ENCODE assay signal across 12 cellular contexts in the genomic region with DNA sequence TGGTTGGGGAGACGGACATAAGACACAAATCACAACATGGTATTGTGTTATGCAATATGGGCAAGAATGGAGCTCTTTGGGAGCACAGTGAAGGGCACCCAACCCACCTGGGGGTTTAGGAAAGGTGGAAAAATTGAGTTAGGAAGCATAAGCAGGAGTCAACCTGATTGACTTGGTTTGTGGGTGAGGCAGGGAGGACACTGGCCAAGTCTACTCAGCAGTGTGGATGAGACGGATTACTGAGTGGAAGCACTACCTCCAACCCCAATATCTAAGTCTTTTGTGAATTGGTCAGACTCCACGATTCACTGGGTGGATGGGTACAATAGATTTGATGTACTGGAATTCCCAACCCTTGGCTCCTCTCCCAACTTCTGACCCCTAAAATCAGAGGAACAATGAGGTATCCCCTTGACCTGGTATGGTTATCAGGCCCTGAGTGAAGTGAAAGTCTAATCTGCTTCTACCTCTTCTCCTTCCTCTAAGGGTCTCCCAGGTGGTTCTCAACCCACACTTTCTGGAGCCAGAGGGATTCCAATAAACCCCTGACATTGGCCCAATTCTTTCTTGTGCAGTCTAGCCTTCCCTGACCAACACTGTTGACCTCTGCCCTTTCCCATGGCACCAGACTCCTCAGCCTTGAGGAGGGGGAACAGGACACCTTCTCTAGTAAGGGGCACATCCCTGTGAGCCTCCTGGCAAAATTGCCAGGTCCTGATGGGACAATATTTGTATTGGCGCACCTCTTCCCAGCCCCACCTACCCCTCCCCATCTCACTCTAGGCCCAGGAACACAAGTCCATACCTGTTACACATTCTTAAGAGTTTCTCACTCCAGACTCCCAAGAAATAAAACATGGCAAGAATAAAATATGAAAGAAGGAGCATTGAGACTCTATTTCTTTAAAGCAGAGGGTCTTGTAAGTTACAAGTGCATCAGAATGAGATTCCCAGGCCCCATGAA. TPM values are rescaled to one million over a fixed set of nuclear protein-coding genes. Genes with fewer than 3 reads are reported as not detected.
DNase-seq lines count a peak whose midpoint lies in the region; ATAC-seq and TF ChIP-seq lines count a peak whose summit lies in the region.
"Had no signal": no experiment of that assay in that cellular context is flagged by ENCODE, and none has a peak within 500 bp of the region (broad histone marks: within the 10 kb centered on the region; RNA-seq: fewer than 3 reads in every experiment).

No MANE protein-coding gene starts in this region.

- H3K27ac ChIP-seq in RWPE2 (ENCODE audit: poor library complexity, severe bottlenecking) (peak overlapping the region; percentile 11), prostate gland (peak overlapping the region; percentile 4 to 36)
- H3K27ac ChIP-seq: cardiac muscle cell, WERI-Rb-1 had no signal

- H3K4me1 ChIP-seq in RWPE2 (ENCODE audit: insufficient read depth, poor library complexity, severe bottlenecking) (peaks cover 7% of the 10 kb centered on the region), prostate gland (replicated peaks) (no peaks in the 10 kb centered on the region)

- DNase-seq in GOT3 (lab: John Stamatoyannopoulos, UW), result peak; percentile 63
- no peak for DNase-seq in RWPE2 (ENCODE audit: low spot score)
- peak; percentile 89 for DNase-seq in fibroblast of the aortic adventitia (ENCODE audit: low read depth)
- no peak for DNase-seq in prostate gland (ENCODE audit: low spot score)
- DNase-seq in Right ventricle myocardium inferior (ENCODE audit: missing footprints), result no peak
- DNase-seq in activated effector memory CD4-positive, alpha-beta T cell treated with Interleukin-2 at 50 U/mL for 16 hours, result no peak
- DNase-seq: midbrain, NCI-H1105 treated with DMSO at 0.1 percent for 48 hours, NCI-H510A, WERI-Rb-1 had no signal

- no peak for TF ChIP-seq POLR2A in prostate gland (IDR thresholded peaks at IDR 0.05)

- ATAC-seq in RWPE2 (ENCODE audit: low read depth), result peak; percentile 28
- no peak for ATAC-seq in Right ventricle myocardium inferior
- no peak for ATAC-seq in HG03432 (IDR thresholded peaks at IDR 0.05; ENCODE audit: unreplicated experiment)

- TF ChIP-seq CTCF in RWPE2 (IDR thresholded peaks at IDR 0.05; ENCODE audit: poor library complexity, severe bottlenecking), result no peak
- TF ChIP-seq CTCF in fibroblast of the aortic adventitia (IDR thresholded peaks at IDR 0.05; ENCODE audit: insufficient read depth, low read length), result no peak
- no peak for TF ChIP-seq CTCF in prostate gland (IDR thresholded peaks at IDR 0.05)

- no peaks in the 10 kb centered on the region for H3K9me3 ChIP-seq in RWPE2 (ENCODE audit: severe bottlenecking)
- H3K9me3 ChIP-seq in prostate gland, result no peaks in the 10 kb centered on the region

- 81% methylated on average over 4 of the region's 4 CpGs for WGBS in prostate gland

- H3K4me3 ChIP-seq in RWPE2 (ENCODE audit: severe bottlenecking) (no peak overlapping the region), fibroblast of the aortic adventitia (ENCODE audit: low read depth, low read length) (no peak overlapping the region), prostate gland (no peak overlapping the region)
- H3K4me3 ChIP-seq: cardiac muscle cell had no signal

- peaks cover 26% of the 10 kb centered on the region for H3K36me3 ChIP-seq in RWPE2 (ENCODE audit: low read depth)
- no peaks in the 10 kb centered on the region for H3K36me3 ChIP-seq in prostate gland
- H3K36me3 ChIP-seq: cardiac muscle cell, WERI-Rb-1 had no signal

- H3K27me3 ChIP-seq in RWPE2 (ENCODE audit: insufficient read depth, poor library complexity, severe bottlenecking) (no peaks in the 10 kb centered on the region), prostate gland (replicated peaks; ENCODE audit: insufficient read depth) (no peaks in the 10 kb centered on the region)

- intact Hi-C loops in prostate gland (cut with DNase I) (no loop called here), Right ventricle myocardium inferior (cut with DNase I) (no loop called here)

RNA-seq across cellular contexts. Expression of a gene that starts 5.3 kb away (rescaled TPM):
- total RNA-seq in fibroblast of the aortic adventitia (ENCODE audit: low replicate concordance), result 1.6 and 6.3 TPM in 2 replicates
- 10 to 100 TPM; 12.2 to 19.5 TPM for total RNA-seq in prostate gland
- 5.5 TPM for total RNA-seq in Right ventricle myocardium inferior

RNA-seq across cellular contexts. Expression of a gene that starts 31.7 kb away (rescaled TPM):
- 1.1 and 6.1 TPM in 2 replicates for total RNA-seq in fibroblast of the aortic adventitia (ENCODE audit: low replicate concordance)
- total RNA-seq in prostate gland, result 10 to 100 TPM in 1 of 2 donors, 1 to 10 TPM in 1; 4.1 to 21.2 TPM
- 5.2 TPM for total RNA-seq in Right ventricle myocardium inferior

Comparison
In these comparisons a context has a peak if more than half of its experiments do, and no peak if none do; other contexts are left out.
1. DNase-seq: peak in GOT3 (single experiment) and fibroblast of the aortic adventitia (single experiment); none in RWPE2 (single experiment), prostate gland (single experiment), Right ventricle myocardium inferior (single experiment) and activated effector memory CD4-positive, alpha-beta T cell treated with Interleukin-2 at 50 U/mL for 16 hours (single experiment).